3 cellular contexts compared by ENCODE assay signal in the genomic region with DNA sequence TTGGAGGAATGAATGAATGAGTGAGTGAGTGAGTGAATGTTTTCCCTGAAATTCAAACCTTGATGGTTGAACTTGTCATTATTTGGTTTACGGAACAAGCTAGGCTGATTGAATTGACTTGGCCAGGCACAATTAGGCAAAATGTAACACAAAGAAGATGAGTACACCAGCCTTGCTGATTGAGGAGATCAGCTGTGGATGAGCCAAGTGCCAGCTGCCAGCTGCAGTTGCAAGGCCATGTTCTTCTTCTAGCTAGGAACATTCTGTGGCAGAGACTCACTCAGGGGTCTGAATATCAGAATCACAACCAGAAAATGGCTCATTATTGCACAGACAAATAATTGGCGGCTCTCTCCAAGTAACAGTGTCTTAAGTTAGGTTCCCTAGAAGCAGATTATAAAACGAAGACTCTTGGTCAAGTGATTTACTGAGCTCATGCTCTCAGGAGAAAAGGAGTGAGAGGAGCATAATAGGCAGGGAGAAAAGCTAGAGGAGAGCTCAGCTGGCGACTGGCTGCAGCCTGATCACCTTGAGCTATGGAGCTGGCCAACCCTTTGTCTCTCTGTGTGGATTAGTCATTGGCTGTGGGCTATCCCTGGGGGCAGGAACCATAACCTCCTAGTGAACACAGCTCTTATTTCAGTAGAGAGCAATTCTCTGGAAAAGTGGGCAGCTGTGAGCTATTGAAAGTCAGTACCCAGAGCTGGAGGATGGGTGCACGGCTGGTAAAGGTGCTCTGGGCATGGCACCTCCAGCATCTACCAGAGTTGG.
TF ChIP-seq lines count a peak whose summit lies in the region.

No MANE protein-coding gene starts in this region.

TF ChIP-seq in IMR-90, 13 proteins besides CTCF, POLR2A, EP300 and RAD21:
- TF ChIP-seq MAZ (IDR thresholded peaks at IDR 0.05; ENCODE audit: borderline replicate concordance, low read depth, low read length): no peak
- TF ChIP-seq CEBPB (IDR thresholded peaks at IDR 0.05; ENCODE audit: low read depth, low read length): no peak
- TF ChIP-seq MAFK (IDR thresholded peaks at IDR 0.05; ENCODE audit: low read depth, low read length): no peak
- TF ChIP-seq, protein P1, sequence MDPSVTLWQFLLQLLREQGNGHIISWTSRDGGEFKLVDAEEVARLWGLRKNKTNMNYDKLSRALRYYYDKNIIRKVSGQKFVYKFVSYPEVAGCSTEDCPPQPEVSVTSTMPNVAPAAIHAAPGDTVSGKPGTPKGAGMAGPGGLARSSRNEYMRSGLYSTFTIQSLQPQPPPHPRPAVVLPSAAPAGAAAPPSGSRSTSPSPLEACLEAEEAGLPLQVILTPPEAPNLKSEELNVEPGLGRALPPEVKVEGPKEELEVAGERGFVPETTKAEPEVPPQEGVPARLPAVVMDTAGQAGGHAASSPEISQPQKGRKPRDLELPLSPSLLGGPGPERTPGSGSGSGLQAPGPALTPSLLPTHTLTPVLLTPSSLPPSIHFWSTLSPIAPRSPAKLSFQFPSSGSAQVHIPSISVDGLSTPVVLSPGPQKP (IDR thresholded peaks at IDR 0.05; ENCODE audit: borderline replicate concordance, low read depth, low read length): no peak
- no peak for TF ChIP-seq MXI1 (IDR thresholded peaks at IDR 0.05; ENCODE audit: borderline replicate concordance, low read depth, low read length)
- no peak for TF ChIP-seq FOS (IDR thresholded peaks at IDR 0.05; ENCODE audit: low read depth, low read length)
- TF ChIP-seq BHLHE40 (IDR thresholded peaks at IDR 0.05; ENCODE audit: low read depth, low read length): no peak
- TF ChIP-seq, protein P2, sequence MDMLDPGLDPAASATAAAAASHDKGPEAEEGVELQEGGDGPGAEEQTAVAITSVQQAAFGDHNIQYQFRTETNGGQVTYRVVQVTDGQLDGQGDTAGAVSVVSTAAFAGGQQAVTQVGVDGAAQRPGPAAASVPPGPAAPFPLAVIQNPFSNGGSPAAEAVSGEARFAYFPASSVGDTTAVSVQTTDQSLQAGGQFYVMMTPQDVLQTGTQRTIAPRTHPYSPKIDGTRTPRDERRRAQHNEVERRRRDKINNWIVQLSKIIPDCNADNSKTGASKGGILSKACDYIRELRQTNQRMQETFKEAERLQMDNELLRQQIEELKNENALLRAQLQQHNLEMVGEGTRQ (IDR thresholded peaks at IDR 0.05; ENCODE audit: low read depth, low read length): no peak
- TF ChIP-seq RFX5 (IDR thresholded peaks at IDR 0.05; ENCODE audit: low read depth, low read length): no peak
- no peak for TF ChIP-seq NFE2L2 (IDR thresholded peaks at IDR 0.05; ENCODE audit: low read depth, low read length)
- TF ChIP-seq RCOR1 (IDR thresholded peaks at IDR 0.05; ENCODE audit: insufficient replicate concordance, low read length): no peak
- no peak for TF ChIP-seq SMC3 (IDR thresholded peaks at IDR 0.05; ENCODE audit: low read depth, low read length)
- no peak for TF ChIP-seq CHD1 (IDR thresholded peaks at IDR 0.05; ENCODE audit: low read depth, low read length)

TF ChIP-seq in GM12891, 5 proteins besides CTCF, POLR2A, EP300 and RAD21:
- TF ChIP-seq SPI1 (IDR thresholded peaks at IDR 0.05; ENCODE audit: low read depth, low read length) (no peak), POU2F2 (IDR thresholded peaks at IDR 0.05; ENCODE audit: low read depth, low read length) (no peak), POLR2AphosphoS5 (IDR thresholded peaks at IDR 0.05; ENCODE audit: low read depth, low read length) (no peak), PAX5 (IDR thresholded peaks at IDR 0.05; ENCODE audit: insufficient read depth, low read length, severe bottlenecking) (no peak), TAF1 (IDR thresholded peaks at IDR 0.05; ENCODE audit: low read depth, low read length) (no peak)

TF ChIP-seq in HepG2, 621 proteins besides CTCF, POLR2A, EP300 and RAD21:
- no peak for TF ChIP-seq KAT8 (CRISPR knock-in tag; IDR thresholded peaks at IDR 0.05)
- no peak for TF ChIP-seq ZNF530 (CRISPR knock-in tag; IDR thresholded peaks at IDR 0.05; ENCODE audit: low read depth)
- no peak for TF ChIP-seq ZNF10 (CRISPR knock-in tag; IDR thresholded peaks at IDR 0.05; ENCODE audit: borderline replicate concordance, low read depth)
